ENCODE assay signal across 18 cellular contexts in the genomic region with DNA sequence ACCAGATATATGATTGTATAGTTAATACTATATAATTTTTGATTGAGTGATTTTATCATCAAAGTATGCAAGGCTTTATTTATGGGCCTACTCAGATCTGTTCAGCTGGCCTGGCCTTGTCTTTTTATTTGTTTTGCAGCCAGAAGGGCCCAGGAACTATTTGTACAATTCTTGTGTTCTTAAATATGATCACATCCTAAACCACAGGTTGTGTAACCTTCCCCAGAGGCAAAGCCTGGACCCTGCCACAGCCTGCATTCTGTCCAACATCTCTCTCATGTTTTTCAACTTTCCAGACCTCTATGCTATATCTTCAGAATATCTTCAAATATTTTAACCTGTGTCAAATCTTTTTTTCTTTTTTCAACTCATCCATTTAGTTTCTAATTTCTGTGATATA.
DNase-seq lines count a peak whose midpoint lies in the region; ATAC-seq and TF ChIP-seq lines count a peak whose summit lies in the region.
"Had no signal": no experiment of that assay in that cellular context is flagged by ENCODE, and none has a peak within 500 bp of the region (broad histone marks: within the 10 kb centered on the region; RNA-seq: fewer than 3 reads in every experiment).

No MANE protein-coding gene starts in this region.

- CTCF ChIA-PET in CD4-positive, alpha-beta memory T cell (lab: Charles Lee; ENCODE audit: partially characterized antibody) = no interaction called here

- H3K27ac Mint-ChIP-seq in CD4-positive, alpha-beta memory T cell = no peak overlapping the region
- H3K27ac Mint-ChIP-seq: CD14-positive monocyte had no signal

- TF ChIP-seq POLR2A in prostate gland (IDR thresholded peaks at IDR 0.05) = no peak

- DNase-seq in LNCaP clone FGC (ENCODE audit: low read depth) (peak; percentile 6), RWPE2 (ENCODE audit: low spot score) (peak; percentile 61), epithelial cell of esophagus (ENCODE audit: low read depth) (peak; percentile 80), prostate gland (ENCODE audit: low spot score) (peak; percentile 25), NCI-H524 treated with DMSO at 0.1 percent for 48 hours (lab: John Stamatoyannopoulos, UW) (no peak), head of caudate nucleus (no peak)
- no peak for DNase-seq in CD4-positive, alpha-beta memory T cell
- DNase-seq in activated CD4-positive, alpha-beta T cell treated with anti-CD3 and anti-CD28 coated beads, Interleukin-2, amount 50 U/mL, for 48 hours = no peak
- DNase-seq: COR-L47, HCEC 1CT, NCI-H1436, NCI-H2029, NCI-H2171, NCI-H446 treated with DMSO at 0.1 percent for 48 hours, NCI-H774, SIG-M5 had no signal

- H3K36me3 Mint-ChIP-seq in CD4-positive, alpha-beta memory T cell = no peaks in the 10 kb centered on the region
- H3K36me3 Mint-ChIP-seq: CD14-positive monocyte had no signal

- H3K4me3 Mint-ChIP-seq in CD4-positive, alpha-beta memory T cell = no peak overlapping the region
- H3K4me3 Mint-ChIP-seq: CD14-positive monocyte had no signal

- H3K9me3 ChIP-seq in RWPE2 (ENCODE audit: severe bottlenecking) (no peaks in the 10 kb centered on the region), prostate gland (no peaks in the 10 kb centered on the region)
- H3K9me3 ChIP-seq in CD4-positive, alpha-beta memory T cell (ENCODE audit: control insufficient read depth in 1 of 2, low read length in 2 of 2) = no peaks in the 10 kb centered on the region

- intact Hi-C loops in prostate gland (cut with DNase I) (no loop called here), head of caudate nucleus (cut with DNase I) (no loop called here)
- intact Hi-C loops in CD4-positive, alpha-beta memory T cell (cut with micrococcal nuclease) = no loop called here

- H3K27me3 Mint-ChIP-seq in CD4-positive, alpha-beta memory T cell = no peaks in the 10 kb centered on the region

- H3K9me3 Mint-ChIP-seq in CD4-positive, alpha-beta memory T cell = peaks cover 0 to 25% (median 9%) of the 10 kb centered on the region in 8 donors

- POLR2A ChIA-PET in CD4-positive, alpha-beta memory T cell (lab: Charles Lee; ENCODE audit: partially characterized antibody) = no interaction called here

- H3K36me3 ChIP-seq in RWPE2 (ENCODE audit: low read depth) = peaks cover 6% of the 10 kb centered on the region
- no peaks in the 10 kb centered on the region for H3K36me3 ChIP-seq in prostate gland
- no peaks in the 10 kb centered on the region for H3K36me3 ChIP-seq in CD4-positive, alpha-beta memory T cell (ENCODE audit: insufficient read depth, low read length)

- H3K4me1 Mint-ChIP-seq in CD4-positive, alpha-beta memory T cell = no peaks in the 10 kb centered on the region
- H3K4me1 Mint-ChIP-seq: CD14-positive monocyte had no signal

- peaks cover 49% of the 10 kb centered on the region for H3K4me1 ChIP-seq in RWPE2 (ENCODE audit: insufficient read depth, poor library complexity, severe bottlenecking)
- no peaks in the 10 kb centered on the region for H3K4me1 ChIP-seq in prostate gland (replicated peaks)
- H3K4me1 ChIP-seq in CD4-positive, alpha-beta memory T cell (ENCODE audit: insufficient read depth, low read length) = no peaks in the 10 kb centered on the region

- H3K27ac ChIP-seq in RWPE2 (ENCODE audit: poor library complexity, severe bottlenecking) (peak overlapping the region; percentile 82), prostate gland (no peak overlapping the region)
- H3K27ac ChIP-seq in CD4-positive, alpha-beta memory T cell (ENCODE audit: low read depth, low read length) = no peak overlapping the region

- ATAC-seq in RWPE2 (ENCODE audit: low read depth) = peak; percentile 96
- ATAC-seq: Panc1 had no signal

- H3K27me3 ChIP-seq in RWPE2 (ENCODE audit: insufficient read depth, poor library complexity, severe bottlenecking) (no peaks in the 10 kb centered on the region), prostate gland (replicated peaks; ENCODE audit: insufficient read depth) (no peaks in the 10 kb centered on the region)
- H3K27me3 ChIP-seq in CD4-positive, alpha-beta memory T cell (ENCODE audit: insufficient read depth, low read length) = no peaks in the 10 kb centered on the region

- H3K4me3 ChIP-seq in LNCaP clone FGC (ENCODE audit: low read depth, low read length) (no peak overlapping the region), RWPE2 (ENCODE audit: severe bottlenecking) (no peak overlapping the region), epithelial cell of esophagus (ENCODE audit: low read length) (no peak overlapping the region), prostate gland (no peak overlapping the region)
- H3K4me3 ChIP-seq in CD4-positive, alpha-beta memory T cell (ENCODE audit: low read length in 2 of 2) = no peak overlapping the region

- TF ChIP-seq CTCF in LNCaP clone FGC (IDR thresholded peaks at IDR 0.05; ENCODE audit: control insufficient read depth, extremely low read depth, insufficient read depth) (no peak), RWPE2 (IDR thresholded peaks at IDR 0.05; ENCODE audit: poor library complexity, severe bottlenecking) (no peak), epithelial cell of esophagus (IDR thresholded peaks at IDR 0.05; ENCODE audit: insufficient read depth, low read depth, low read length, missing control alignments) (no peak), prostate gland (IDR thresholded peaks at IDR 0.05) (no peak)

Comparison
In these comparisons a context has a peak if more than half of its experiments do, and no peak if none do; other contexts are left out.
1. DNase-seq: peak in LNCaP clone FGC (single experiment), RWPE2 (single experiment), epithelial cell of esophagus (single experiment) and prostate gland (single experiment); none in NCI-H524 treated with DMSO at 0.1 percent for 48 hours (single experiment), CD4-positive, alpha-beta memory T cell (0 of 5), head of caudate nucleus (0 of 42) and activated CD4-positive, alpha-beta T cell treated with anti-CD3 and anti-CD28 coated beads, Interleukin-2, amount 50 U/mL, for 48 hours (0 of 2).